1 cellular context compared by ENCODE assay signal in the genomic region with DNA sequence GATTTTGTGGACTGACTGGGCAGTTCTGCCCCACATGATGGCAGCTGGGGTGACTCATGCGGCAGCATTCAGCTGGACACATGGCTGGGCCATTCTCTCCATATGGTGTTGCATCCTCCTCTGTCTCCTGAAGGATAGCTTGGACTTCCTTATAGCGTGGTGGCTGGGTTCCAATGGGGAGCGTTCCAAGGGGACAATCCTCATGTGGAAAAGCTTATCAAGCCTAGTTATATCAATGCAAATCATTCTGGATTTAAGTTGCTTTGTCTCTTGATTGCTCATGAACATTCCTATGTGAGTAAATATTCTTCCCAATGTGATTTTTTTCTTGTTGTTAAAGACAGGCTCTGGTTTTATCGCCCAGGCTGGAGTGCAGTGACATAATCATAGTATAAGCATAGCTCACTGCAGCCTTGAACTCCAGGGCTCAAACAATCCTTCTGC.
TF ChIP-seq lines count a peak whose summit lies in the region.

No MANE protein-coding gene starts in this region.

TF ChIP-seq in GM23338, 12 proteins besides CTCF, POLR2A, EP300 and RAD21 (continued from another document):
- no peak for TF ChIP-seq ZNF462 (CRISPR knock-in tag; IDR thresholded peaks at IDR 0.05)
- TF ChIP-seq CREB1 (CRISPR knock-in tag; IDR thresholded peaks at IDR 0.05; ENCODE audit: low read depth), result no peak
- TF ChIP-seq REST (IDR thresholded peaks at IDR 0.05; ENCODE audit: unreplicated experiment), result no peak
- TF ChIP-seq NANOG (IDR thresholded peaks at IDR 0.05; ENCODE audit: borderline replicate concordance), result no peak
